ENCODE assay signal across 8 cellular contexts in genomic region chr15:73928241-73928579, GRCh38. TPM values are rescaled to one million over a fixed set of nuclear protein-coding genes. Genes with fewer than 3 reads are reported as not detected.
DNase-seq lines count a peak whose midpoint lies in the region; ATAC-seq, FAIRE-seq and TF ChIP-seq lines count a peak whose summit lies in the region.

No MANE protein-coding gene starts in this region.

- no peak overlapping the region for H3K9ac ChIP-seq in HUES48 (ENCODE audit: low read depth, low read length)

- H3K9me3 ChIP-seq in A673 (ENCODE audit: low read depth, low read length, poor library complexity, severe bottlenecking): no peaks in the 10 kb centered on the region
- no peaks in the 10 kb centered on the region for H3K9me3 ChIP-seq in HUES48 (ENCODE audit: control insufficient read depth, insufficient read depth, low read length)
- H3K9me3 ChIP-seq in muscle layer of duodenum (ENCODE audit: control insufficient read depth in 1 of 2, low read length in 2 of 2): no peaks in the 10 kb centered on the region

- H3K4me3 ChIP-seq in A673 (ENCODE audit: low read depth, low read length, poor library complexity, severe bottlenecking) (peak overlapping the region; percentile 86), HUES48 (ENCODE audit: low read depth, low read length) (peak overlapping the region; percentile 65), bronchial epithelial cell (ENCODE audit: low read depth, low read length) (peak overlapping the region; percentile 53), muscle layer of duodenum (ENCODE audit: low read depth in 1 of 2, low read length in 2 of 2) (peak overlapping the region; percentile 56 to 71)

- peaks cover 38% of the 10 kb centered on the region for H3K4me1 ChIP-seq in A673 (ENCODE audit: insufficient read depth, low read length, poor library complexity, severe bottlenecking)
- peaks cover 33% of the 10 kb centered on the region for H3K4me1 ChIP-seq in HUES48 (ENCODE audit: control insufficient read depth, insufficient read depth, low read length)
- peaks cover 20 to 71% of the 10 kb centered on the region in 2 donors for H3K4me1 ChIP-seq in muscle layer of duodenum (ENCODE audit: control insufficient read depth in 1 of 2, insufficient read depth in 2 of 2, low read length in 2 of 2)

- H3K27ac ChIP-seq in A673 (ENCODE audit: low read depth, low read length, poor library complexity, severe bottlenecking): no peak overlapping the region
- no peak overlapping the region for H3K27ac ChIP-seq in HUES48 (ENCODE audit: low read depth, low read length)
- H3K27ac ChIP-seq in muscle layer of duodenum (ENCODE audit: low read length): no peak overlapping the region
- no peak overlapping the region for H3K27ac ChIP-seq in caudate nucleus (ENCODE audit: low read depth, low read length)

- no peak for ATAC-seq in GM21737 (IDR thresholded peaks at IDR 0.05; ENCODE audit: unreplicated experiment)

- intact Hi-C loops in A673 (cut with micrococcal nuclease; ENCODE audit: unreplicated experiment): no loop called here

- no peak for FAIRE-seq in bronchial epithelial cell (lab: Jason Lieb, UNC)

- H3K36me3 ChIP-seq in A673 (ENCODE audit: insufficient read depth, low read length, poor library complexity, severe bottlenecking) (peaks cover 15% of the 10 kb centered on the region), HUES48 (ENCODE audit: control insufficient read depth, insufficient read depth, low read length) (no peaks in the 10 kb centered on the region), bronchial epithelial cell (ENCODE audit: control insufficient read depth, insufficient read depth, low read length) (no peaks in the 10 kb centered on the region), muscle layer of duodenum (ENCODE audit: control insufficient read depth in 1 of 2, insufficient read depth in 2 of 2, low read length in 2 of 2) (peaks cover 0 to 6% of the 10 kb centered on the region in 2 donors)

- CTCF ChIA-PET in A673 (lab: Charles Lee): interaction anchor here (0.6 to 1.6 kb wide), 9 partner anchors 12 to 1567 kb away, joined by 3 to 15 read pairs (median 6); no protein-coding TSS in a partner anchor

- in situ Hi-C loops in KBM-7 (cut with MboI; ENCODE audit: low pct_unique_long_range_greater_than_20kb, low sequenced_read_pairs): no loop called here

- BruUV-seq in A673 (replicated peaks; lab: Mats Ljungman, UMichigan): no TSS peak

- TF ChIP-seq CTCF in A673 (conservative IDR thresholded peaks at IDR 0.05; ENCODE audit: low read depth, low read length) (no peak), bronchial epithelial cell (IDR thresholded peaks at IDR 0.05; ENCODE audit: insufficient read depth, low read length, severe bottlenecking) (no peak)

- DNase-seq in A673 (ENCODE audit: low spot score) (no peak), bronchial epithelial cell (ENCODE audit: low read depth) (no peak), SW 1271 (lab: John Stamatoyannopoulos, UW) (no peak), caudate nucleus (lab: John Stamatoyannopoulos, UW) (no peak), KBM-7 (no peak)

- H3K27me3 ChIP-seq in A673 (replicated peaks; ENCODE audit: insufficient read depth, low read depth, low read length, poor library complexity) (no peaks in the 10 kb centered on the region), HUES48 (ENCODE audit: control insufficient read depth, insufficient read depth, low read length) (0 out of 2 replicates have a peak, but pooled peaks cover 10% of the 10 kb centered on the region), bronchial epithelial cell (ENCODE audit: control insufficient read depth, insufficient read depth, low read length) (no peaks in the 10 kb centered on the region), muscle layer of duodenum (ENCODE audit: low read depth, low read length) (peaks cover 6% of the 10 kb centered on the region)

- POLR2A ChIA-PET in A673 (lab: Charles Lee; ENCODE audit: low non-redundant PET): no interaction called here

RNA-seq across cellular contexts. Expression of gene LOXL1, which starts 1.9 kb away (rescaled TPM):
- total RNA-seq in A673 (2021) (117 and 128 TPM in 2 replicates), bronchial epithelial cell (5.3 and 7.2 TPM in 2 replicates)

RNA-seq across cellular contexts. Expression of gene TBC1D21, which starts 54.8 kb away (rescaled TPM):
- total RNA-seq in A673 (2021): not detected in 2 replicates
- total RNA-seq in bronchial epithelial cell: not detected in 2 replicates

Comparison
In these comparisons a context has a peak if more than half of its experiments do, and no peak if none do; other contexts are left out.
1. RNA of gene LOXL1, which starts 1.9 kb away (total RNA-seq): 117 to 128 TPM in A673; 5.3 to 7.2 TPM in bronchial epithelial cell; every median in the first group is over 10 times any median in the second.
2. Peak in every context shown above with its lines, with median percentiles within 50 percentile points of each other: H3K4me3 ChIP-seq.